In the genomic region with DNA sequence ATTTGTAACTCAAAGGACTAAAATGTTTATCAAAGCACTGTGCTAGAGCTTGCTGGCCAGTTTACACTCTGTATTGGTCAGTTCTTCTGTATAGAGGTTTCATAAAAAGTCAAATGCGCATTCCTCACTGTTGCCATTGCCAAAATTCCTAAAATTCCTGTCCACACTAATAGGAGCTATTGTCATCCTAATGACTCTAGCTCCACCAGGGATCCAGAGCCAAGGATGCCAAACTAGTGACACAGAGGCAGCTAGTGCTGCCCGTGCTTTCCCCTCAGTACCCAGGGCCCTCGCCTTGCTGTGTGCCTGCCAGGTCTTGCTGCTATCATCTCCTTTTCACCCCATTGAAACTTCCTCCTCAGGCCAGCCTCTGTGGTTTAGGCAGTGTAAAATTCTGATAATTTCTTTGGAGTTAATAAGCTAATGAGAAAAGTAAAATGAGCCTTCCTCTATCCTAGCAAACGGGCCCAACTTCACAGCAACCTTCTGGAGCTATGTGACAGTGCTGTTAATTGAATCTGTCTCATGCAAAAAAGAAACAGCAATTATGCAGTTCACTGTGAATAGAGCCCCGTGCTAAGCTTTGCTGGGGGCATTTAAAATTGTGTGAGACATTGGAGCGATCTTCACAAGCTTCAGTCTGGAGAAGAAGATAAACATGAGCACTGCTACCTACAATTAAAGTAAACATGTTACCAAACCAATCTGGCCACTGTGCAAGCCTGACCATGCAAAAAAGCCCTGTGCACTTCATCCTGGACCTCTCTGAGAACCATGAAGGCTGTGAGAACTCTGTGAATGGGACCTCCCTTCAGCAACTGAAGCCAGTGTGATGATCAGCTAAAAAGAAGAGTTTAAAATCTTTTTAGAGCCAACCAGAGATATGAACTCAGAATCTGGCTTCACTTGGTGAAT, we compare ENCODE assay signal across 8 cellular contexts. TPM values are rescaled to one million over a fixed set of nuclear protein-coding genes. Genes with fewer than 3 reads are reported as not detected.
A peak's percentile ranks its signal among the peaks of the same experiment; 100 is the strongest.
DNase-seq lines count a peak whose midpoint lies in the region; ATAC-seq and TF ChIP-seq lines count a peak whose summit lies in the region.

No MANE protein-coding gene starts in this region.

- H3K4me3 Mint-ChIP-seq in activated CD4-positive, alpha-beta T cell treated with anti-CD3 and anti-CD28 coated beads for 36 hours = no peak overlapping the region

- TF ChIP-seq POLR2A in body of pancreas (IDR thresholded peaks at IDR 0.05) (no peak), testis (IDR thresholded peaks at IDR 0.05) (no peak)

- ATAC-seq in body of pancreas = peak; percentile 95
- ATAC-seq in GM19351 (IDR thresholded peaks at IDR 0.05; ENCODE audit: unreplicated experiment) = no peak
- ATAC-seq in activated CD4-positive, alpha-beta T cell treated with anti-CD3 and anti-CD28 coated beads for 36 hours = no peak
- ATAC-seq in HG03097 (IDR thresholded peaks at IDR 0.05; ENCODE audit: low FRiP score, unreplicated experiment) = no peak

- CTCF ChIA-PET in activated CD4-positive, alpha-beta T cell treated with anti-CD3 and anti-CD28 coated beads for 36 hours (lab: Charles Lee) = interaction anchor here (0.5 to 1.4 kb wide), 5 partner anchors 10 to 617 kb away, joined by 3 to 5 read pairs (median 4); no protein-coding TSS in a partner anchor

- TF ChIP-seq CTCF in body of pancreas (IDR thresholded peaks at IDR 0.05) (no peak), testis (IDR thresholded peaks at IDR 0.05) (no peak)

- 25 to 29% methylated on average over 6 of the region's 6 CpGs for WGBS in body of pancreas, 2 donors
- WGBS in testis, 2 donors = 26 to 50% methylated on average over 6 of the region's 6 CpGs

- POLR2A ChIA-PET in activated CD4-positive, alpha-beta T cell treated with anti-CD3 and anti-CD28 coated beads for 36 hours (lab: Charles Lee) = interaction anchor here (0.7 kb wide), 1 partner anchor 166 kb away, joined by 3 read pairs; no protein-coding TSS in a partner anchor

- peaks cover 17% of the 10 kb centered on the region for H3K4me1 Mint-ChIP-seq in activated CD4-positive, alpha-beta T cell treated with anti-CD3 and anti-CD28 coated beads for 36 hours

- H3K27me3 Mint-ChIP-seq in activated CD4-positive, alpha-beta T cell treated with anti-CD3 and anti-CD28 coated beads for 36 hours = peaks cover 2% of the 10 kb centered on the region

- H3K36me3 Mint-ChIP-seq in activated CD4-positive, alpha-beta T cell treated with anti-CD3 and anti-CD28 coated beads for 36 hours (ENCODE audit: low read depth) = no peaks in the 10 kb centered on the region

- intact Hi-C loops in body of pancreas (cut with DNase I) (no loop called here), testis (cut with DNase I; ENCODE audit: low total_unique reads) (no loop called here)
- intact Hi-C loops in activated CD4-positive, alpha-beta T cell treated with anti-CD3 and anti-CD28 coated beads for 36 hours (cut with DNase I, micrococcal nuclease) = no loop called here

- H3K27me3 ChIP-seq in body of pancreas (no peaks in the 10 kb centered on the region), testis (no peaks in the 10 kb centered on the region)

- H3K4me1 ChIP-seq in body of pancreas = peaks cover 8% of the 10 kb centered on the region
- peaks cover 11% of the 10 kb centered on the region for H3K4me1 ChIP-seq in testis

- peak; percentile 93 for DNase-seq in HS-5 (ENCODE audit: low read depth)
- peak; percentile 50 to 73 (median 61) for DNase-seq in body of pancreas
- peak; percentile 84 for DNase-seq in iPS-NIHi11 (ENCODE audit: low spot score)
- DNase-seq in testis = peak; percentile 30
- DNase-seq in activated CD4-positive, alpha-beta T cell treated with anti-CD3 and anti-CD28 coated beads for 36 hours = no peak
- no peak for DNase-seq in NCI-H1092 treated with DMSO at 0.1 percent for 48 hours (lab: John Stamatoyannopoulos, UW)

- H3K9me3 ChIP-seq in body of pancreas (no peaks in the 10 kb centered on the region), testis (no peaks in the 10 kb centered on the region)

- H3K27ac ChIP-seq in body of pancreas (peak overlapping the region in 3 of 4 donors; percentile 32 to 72 (median 70)), testis (no peak overlapping the region)

- no peak overlapping the region for H3K27ac Mint-ChIP-seq in activated CD4-positive, alpha-beta T cell treated with anti-CD3 and anti-CD28 coated beads for 36 hours

- H3K36me3 ChIP-seq in body of pancreas (replicated peaks in 1 of 2; ENCODE audit: insufficient read depth in 1 of 2, low read depth in 2 of 2) (no peaks in the 10 kb centered on the region), testis (ENCODE audit: low read depth, missing control alignments) (no peaks in the 10 kb centered on the region)

- H3K9me3 Mint-ChIP-seq in activated CD4-positive, alpha-beta T cell treated with anti-CD3 and anti-CD28 coated beads for 36 hours (ENCODE audit: low read depth) = peaks cover 2% of the 10 kb centered on the region

- no peak overlapping the region for H3K4me3 ChIP-seq in body of pancreas
- no peak overlapping the region for H3K4me3 ChIP-seq in testis

RNA-seq across cellular contexts. Expression of a gene that starts 43.1 kb away (rescaled TPM):
- total RNA-seq in body of pancreas = 1 to 10 TPM; 1.8 to 2.3 TPM
- total RNA-seq in testis = 1 to 10 TPM; 3.0 to 4.9 TPM
- polyA plus RNA-seq in testis (ENCODE audit: insufficient read depth, low read depth, low replicate concordance) = 4.5 TPM
- total RNA-seq in activated CD4-positive, alpha-beta T cell treated with anti-CD3 and anti-CD28 coated beads for 36 hours = 1 to 10 TPM in 1 of 2 experiments, under 1 TPM in 1; 0.91 to 1.2 TPM

RNA-seq across cellular contexts. Expression of a gene that starts 51.1 kb away (rescaled TPM):
- total RNA-seq in body of pancreas (1 to 10 TPM in 1 of 2 donors, not detected in 1; 2.3 TPM), testis (1 to 10 TPM; 5.0 to 7.5 TPM)
- 15.7 TPM for polyA plus RNA-seq in testis (ENCODE audit: insufficient read depth, low read depth, low replicate concordance)
- 1 to 10 TPM; 2.8 to 3.9 TPM for total RNA-seq in activated CD4-positive, alpha-beta T cell treated with anti-CD3 and anti-CD28 coated beads for 36 hours

Comparison
In these comparisons a context has a peak if more than half of its experiments do, and no peak if none do; other contexts are left out.
1. DNase-seq: peak in HS-5 (single experiment), body of pancreas (4 of 4), iPS-NIHi11 (single experiment) and testis (single experiment); none in activated CD4-positive, alpha-beta T cell treated with anti-CD3 and anti-CD28 coated beads for 36 hours (single experiment) and NCI-H1092 treated with DMSO at 0.1 percent for 48 hours (single experiment).
2. H3K27ac ChIP-seq: peak in body of pancreas (3 of 4); none in testis (0 of 2).